8 cellular contexts compared by ENCODE assay signal in the genomic region with DNA sequence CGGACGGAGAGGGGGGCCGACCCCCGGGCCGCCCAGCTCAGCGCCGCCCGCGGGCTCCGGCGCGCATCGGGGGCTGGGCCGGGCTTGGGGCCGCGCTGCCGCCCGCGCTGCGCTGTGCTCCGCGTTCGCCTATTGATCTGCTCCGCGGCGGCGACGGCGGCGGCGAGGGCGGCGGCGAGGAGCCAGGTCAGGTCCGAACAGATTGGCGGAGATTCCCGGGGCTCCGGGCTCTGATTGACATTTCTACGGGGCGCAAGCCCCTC. TPM values are rescaled to one million over a fixed set of nuclear protein-coding genes. Genes with fewer than 3 reads are reported as not detected.
DNase-seq lines count a peak whose midpoint lies in the region; ATAC-seq and TF ChIP-seq lines count a peak whose summit lies in the region.

No MANE protein-coding gene starts in this region.

- H3K9me3 ChIP-seq in left ventricle myocardium inferior (replicated peaks) (no peaks in the 10 kb centered on the region), mucosa of rectum (ENCODE audit: control insufficient read depth in 2 of 2, low read length in 2 of 2) (no peaks in the 10 kb centered on the region), vagina (no peaks in the 10 kb centered on the region)

- H3K27ac ChIP-seq in left ventricle myocardium inferior (replicated peaks) = peak overlapping the region; percentile 93
- no peak overlapping the region for H3K27ac ChIP-seq in mucosa of rectum (ENCODE audit: low read depth in 2 of 2, low read length in 2 of 2)
- peak overlapping the region; percentile 77 for H3K27ac ChIP-seq in vagina

- H3K9ac ChIP-seq in mucosa of rectum (ENCODE audit: low read depth in 1 of 2, low read length in 2 of 2) = no peak overlapping the region

- TF ChIP-seq POLR2A in vagina (IDR thresholded peaks at IDR 0.05) = no peak

- TF ChIP-seq CTCF in left ventricle myocardium inferior (IDR thresholded peaks at IDR 0.05; ENCODE audit: borderline replicate concordance) (no peak), cardiac fibroblast (IDR thresholded peaks at IDR 0.05; ENCODE audit: low read depth, low read length) (no peak), vagina (IDR thresholded peaks at IDR 0.05) (no peak)

- ATAC-seq in Right ventricle myocardium inferior = no peak
- ATAC-seq in GM19455 (IDR thresholded peaks at IDR 0.05; ENCODE audit: unreplicated experiment) = no peak
- no peak for ATAC-seq in HG03457 (IDR thresholded peaks at IDR 0.05; ENCODE audit: unreplicated experiment)

- H3K27me3 ChIP-seq in left ventricle myocardium inferior (ENCODE audit: low read depth) (peaks cover 76% of the 10 kb centered on the region), mucosa of rectum (ENCODE audit: control insufficient read depth in 2 of 2, insufficient read depth in 2 of 2, low read length in 2 of 2) (peaks cover 55 to 76% of the 10 kb centered on the region in 2 donors), vagina (peaks cover 3% of the 10 kb centered on the region)

- peaks cover 11% of the 10 kb centered on the region for H3K36me3 ChIP-seq in left ventricle myocardium inferior
- no peaks in the 10 kb centered on the region for H3K36me3 ChIP-seq in mucosa of rectum (ENCODE audit: control insufficient read depth in 2 of 2, insufficient read depth in 2 of 2, low read length in 2 of 2)
- no peaks in the 10 kb centered on the region for H3K36me3 ChIP-seq in vagina

- DNase-seq in left ventricle myocardium inferior (no peak), Right ventricle myocardium inferior (ENCODE audit: missing footprints) (no peak), cardiac fibroblast (ENCODE audit: low read depth in 2 of 2) (no peak), vagina (ENCODE audit: extremely low spot score in 2 of 2) (no peak), DMS 273 (lab: John Stamatoyannopoulos, UW; ENCODE audit: unreplicated experiment) (no peak)

- H3K4me3 ChIP-seq in left ventricle myocardium inferior (peak overlapping the region; percentile 83), cardiac fibroblast (replicated peaks in 1 of 2; ENCODE audit: low read depth in 2 of 2, low read length in 2 of 2) (peak overlapping the region; percentile 65 to 79), mucosa of rectum (ENCODE audit: low read length in 2 of 2) (peak overlapping the region; percentile 62 to 65), vagina (peak overlapping the region; percentile 61 to 67)

- intact Hi-C loops in left ventricle myocardium inferior (cut with micrococcal nuclease) = loop anchor here (10.0 kb wide), 1 partner anchor 529 kb away; no protein-coding TSS in a partner anchor
- intact Hi-C loops in Right ventricle myocardium inferior (cut with DNase I) = loop anchor here (2.0 to 10.0 kb wide), 7 partner anchors 121 to 1089 kb away; no protein-coding TSS in a partner anchor
- intact Hi-C loops in vagina (cut with DNase I) = loop anchor here (5.0 to 10.0 kb wide), 3 partner anchors 159 to 731 kb away; partner anchors contain the start of gene IRX5

- H3K4me1 ChIP-seq in left ventricle myocardium inferior (peaks cover 56% of the 10 kb centered on the region), mucosa of rectum (ENCODE audit: control insufficient read depth in 2 of 2, insufficient read depth in 2 of 2, low read length in 2 of 2) (peaks cover 14 to 19% of the 10 kb centered on the region in 2 donors), vagina (peaks cover 44% of the 10 kb centered on the region)

RNA-seq across cellular contexts. Expression of gene IRX3, which starts 0.6 kb away (rescaled TPM):
- total RNA-seq in left ventricle myocardium inferior (94.4 TPM), Right ventricle myocardium inferior (38.8 TPM), vagina (16.5 TPM)

Comparison
In these comparisons a context has a peak if more than half of its experiments do, and no peak if none do; other contexts are left out.
1. H3K27ac ChIP-seq: peak in left ventricle myocardium inferior (single experiment) and vagina (single experiment); none in mucosa of rectum (0 of 2).
2. Peak in every context shown above with its lines, with median percentiles within 50 percentile points of each other: H3K4me3 ChIP-seq.